27 cellular contexts compared by ENCODE assay signal in genomic region chr3:24628523-24629258, GRCh38.
DNase-seq lines count a peak whose midpoint lies in the region; ATAC-seq, FAIRE-seq and TF ChIP-seq lines count a peak whose summit lies in the region.
"Had no signal": no experiment of that assay in that cellular context is flagged by ENCODE, and none has a peak within 500 bp of the region (broad histone marks: within the 10 kb centered on the region; RNA-seq: fewer than 3 reads in every experiment).

No MANE protein-coding gene starts in this region.

- in situ Hi-C loops in K562 (cut with MboI) = no loop called here

- BruUV-seq in K562 (replicated peaks; lab: Mats Ljungman, UMichigan) = no TSS peak

- no peak for TF ChIP-seq POLR2A in A549 (IDR thresholded peaks at IDR 0.05; ENCODE audit: low read length)
- no peak for TF ChIP-seq POLR2A in K562 (conservative IDR thresholded peaks at IDR 0.05)

- TF ChIP-seq EP300 in A549 (IDR thresholded peaks at IDR 0.05) (no peak), K562 (IDR thresholded peaks at IDR 0.05; ENCODE audit: low read length) (no peak)

- no peaks in the 10 kb centered on the region for H3K9me3 ChIP-seq in A549
- H3K9me3 ChIP-seq in K562 (replicated peaks; ENCODE audit: control insufficient read depth, insufficient read depth, low read depth, low read length) = no peaks in the 10 kb centered on the region
- no peaks in the 10 kb centered on the region for H3K9me3 ChIP-seq in mucosa of descending colon
- H3K9me3 ChIP-seq: neutrophil had no signal

- H3K4me2 ChIP-seq in A549 (no peak overlapping the region), K562 (ENCODE audit: insufficient read depth, low read length) (no peak overlapping the region)

- no peak overlapping the region for H3K27ac ChIP-seq in A549
- no peak overlapping the region for H3K27ac ChIP-seq in K562 (ENCODE audit: extremely low read depth, low read depth, low read length)
- H3K27ac ChIP-seq: neutrophil, SK-N-MC had no signal

- CTCF ChIA-PET in A549 (lab: Yijun Ruan, JAX) (interaction anchor here (1.4 to 1.8 kb wide), 2 partner anchors 11 to 19 kb away, joined by 3 to 5 read pairs; no protein-coding TSS in a partner anchor), K562 (lab: Yijun Ruan, JAX; ENCODE audit: low intra/inter-chr PET ratio) (no interaction called here)

- H3K9me1 ChIP-seq in K562 (ENCODE audit: control insufficient read depth, insufficient read depth, low read length) = no peaks in the 10 kb centered on the region

- H3K9ac ChIP-seq in K562 (ENCODE audit: insufficient read depth in 1 of 2, low read depth in 2 of 2, low read length in 2 of 2) = no peak overlapping the region

- TF ChIP-seq CTCF in A549 (IDR thresholded peaks at IDR 0.05) (no peak), K562 (IDR thresholded peaks at IDR 0.05 in 2 of 3, conservative IDR thresholded peaks at IDR 0.05 in 1 of 3; ENCODE audit: insufficient read depth in 2 of 3, low read depth in 1 of 3, low read length in 3 of 3) (no peak), mucosa of descending colon (IDR thresholded peaks at IDR 0.05) (no peak)

- H3K36me3 ChIP-seq in K562 (ENCODE audit: control insufficient read depth, insufficient read depth, low read length) (no peaks in the 10 kb centered on the region), mucosa of descending colon (ENCODE audit: low read depth) (no peaks in the 10 kb centered on the region)
- H3K36me3 ChIP-seq: neutrophil had no signal

- peak; percentile 13 to 39; a peak in 1 of 6 replicates for ATAC-seq in A549
- no peak for ATAC-seq in K562
- ATAC-seq in mucosa of descending colon = peak; percentile 99
- ATAC-seq: Panc1 had no signal

- H4K20me1 ChIP-seq in K562 (replicated peaks; ENCODE audit: control insufficient read depth, insufficient read depth, low read length) = no peaks in the 10 kb centered on the region

- POLR2A ChIA-PET in A549 (lab: Yijun Ruan, JAX) (no interaction called here), K562 (lab: Yijun Ruan, JAX) (interaction anchor here (0.5 to 1.3 kb wide), 4 partner anchors 10 to 369 kb away, joined by 3 read pairs; no protein-coding TSS in a partner anchor)

- FAIRE-seq in A549 (lab: Jason Lieb, UNC) = peak; percentile 77
- no peak for FAIRE-seq in K562 (lab: Jason Lieb, UNC)
- FAIRE-seq: H1 had no signal

- no peaks in the 10 kb centered on the region for H3K27me3 ChIP-seq in K562 (ENCODE audit: control insufficient read depth in 2 of 2, insufficient read depth in 2 of 2, low read length in 2 of 2)
- H3K27me3 ChIP-seq: neutrophil had no signal

- 0 out of 3 replicates have a peak, but pooled peaks cover 4% of the 10 kb centered on the region for H3K4me1 ChIP-seq in A549
- no peaks in the 10 kb centered on the region for H3K4me1 ChIP-seq in K562 (replicated peaks in 1 of 2; ENCODE audit: control insufficient read depth in 2 of 2, insufficient read depth in 2 of 2, low read length in 2 of 2)
- no peaks in the 10 kb centered on the region for H3K4me1 ChIP-seq in mucosa of descending colon (ENCODE audit: low read depth)

- peak in 1 of 2 experiments; percentile 41 for DNase-seq in A549 (ENCODE audit: low read depth in 1 of 2, low spot score in 1 of 2)
- peak; percentile 21 for DNase-seq in LHCN-M2 (ENCODE audit: low read depth)
- DNase-seq in K562 (ENCODE audit: extremely low read depth in 1 of 4, low spot score in 3 of 4) = no peak
- peak in 1 of 3 donors; percentile 58 for DNase-seq in mucosa of descending colon
- DNase-seq in NCI-H774 (lab: John Stamatoyannopoulos, UW) = no peak
- no peak for DNase-seq in stimulated activated CD4-positive, alpha-beta T cell treated with anti-CD3 and anti-CD28 coated beads, Interleukin-2, amount 100 ng/mL, for 48 hours
- no peak for DNase-seq in SIG-M5 (lab: John Stamatoyannopoulos, UW)
- DNase-seq in COR-L47 (lab: John Stamatoyannopoulos, UW) = no peak
- DNase-seq: ACHN; activated CD4-positive, alpha-beta T cell treated with anti-CD3 and anti-CD28 coated beads, Interleukin-2, amount 50 U/mL, for 1 hour; activated naive CD4-positive, alpha-beta T cell treated with anti-CD3 and anti-CD28 coated beads, Interleukin-2, amount 50 U/mL, for 16 hours; anterior cingulate cortex; caudate nucleus; foreskin melanocyte; hypothalamus; islet precursor cell; KBM-7; NCI-H1092; NCI-H2029; NCI-H446 treated with DMSO at 0.1 percent for 48 hours; NK-92 treated with Interleukin-12 subunit alpha and Interleukin-12 subunit beta, amount 100 ng/mL, for 24 hours; retina; T-helper 2 cell had no signal

- TF ChIP-seq RAD21 in A549 (conservative IDR thresholded peaks at IDR 0.05 in 1 of 2, IDR thresholded peaks at IDR 0.05 in 1 of 2) (no peak), K562 (CRISPR knock-in tag; conservative IDR thresholded peaks at IDR 0.05 in 1 of 2, IDR thresholded peaks at IDR 0.05 in 1 of 2) (no peak)

- intact Hi-C loops in K562 (cut with micrococcal nuclease) (no loop called here), mucosa of descending colon (cut with DNase I, micrococcal nuclease) (no loop called here)

- H3K4me3 ChIP-seq in A549 (no peak overlapping the region), K562 (no peak overlapping the region), mucosa of descending colon (no peak overlapping the region)
- H3K4me3 ChIP-seq: SK-N-MC had no signal

- no peak overlapping the region for H2AFZ ChIP-seq in K562 (ENCODE audit: low read depth, low read length)

- no peaks in the 10 kb centered on the region for H3K79me2 ChIP-seq in K562 (ENCODE audit: control insufficient read depth, insufficient read depth, low read length)

- 58% methylated on average over 4 of the region's 4 CpGs for WGBS in A549 (ENCODE audit: missing lambda C conversion rate)
- 23% methylated on average over 4 of the region's 4 CpGs for WGBS in K562 (ENCODE audit: insufficient coverage, low coverage, missing lambda C conversion rate)

TF ChIP-seq in A549, 52 proteins besides CTCF, POLR2A, EP300 and RAD21 (continues in another document):
- TF ChIP-seq TP53 (CRISPR knock-in tag; IDR thresholded peaks at IDR 0.05) (no peak), NR3C1 (IDR thresholded peaks at IDR 0.05) (no peak), HOXA7 (CRISPR knock-in tag; IDR thresholded peaks at IDR 0.05) (no peak), HOXB5 (CRISPR knock-in tag; IDR thresholded peaks at IDR 0.05) (no peak), PHF8 (IDR thresholded peaks at IDR 0.05; ENCODE audit: borderline replicate concordance, low read depth) (no peak), EHF (CRISPR knock-in tag; IDR thresholded peaks at IDR 0.05) (no peak), RARB (CRISPR knock-in tag; IDR thresholded peaks at IDR 0.05) (no peak), JUNB (IDR thresholded peaks at IDR 0.05) (peak; percentile 46), GATA3 (IDR thresholded peaks at IDR 0.05; ENCODE audit: borderline replicate concordance) (peak; percentile 52), FOSB (CRISPR knock-in tag; IDR thresholded peaks at IDR 0.05) (no peak), HEYL (CRISPR knock-in tag; IDR thresholded peaks at IDR 0.05) (no peak), CEBPB (IDR thresholded peaks at IDR 0.05) (peak; percentile 21 to 49; a peak in 1 of 4 replicates), POLR2AphosphoS2 (conservative IDR thresholded peaks at IDR 0.05; ENCODE audit: low read length) (no peak), CBX2 (IDR thresholded peaks at IDR 0.05; ENCODE audit: borderline replicate concordance, low read depth) (no peak)
- TF ChIP-seq, protein P1, sequence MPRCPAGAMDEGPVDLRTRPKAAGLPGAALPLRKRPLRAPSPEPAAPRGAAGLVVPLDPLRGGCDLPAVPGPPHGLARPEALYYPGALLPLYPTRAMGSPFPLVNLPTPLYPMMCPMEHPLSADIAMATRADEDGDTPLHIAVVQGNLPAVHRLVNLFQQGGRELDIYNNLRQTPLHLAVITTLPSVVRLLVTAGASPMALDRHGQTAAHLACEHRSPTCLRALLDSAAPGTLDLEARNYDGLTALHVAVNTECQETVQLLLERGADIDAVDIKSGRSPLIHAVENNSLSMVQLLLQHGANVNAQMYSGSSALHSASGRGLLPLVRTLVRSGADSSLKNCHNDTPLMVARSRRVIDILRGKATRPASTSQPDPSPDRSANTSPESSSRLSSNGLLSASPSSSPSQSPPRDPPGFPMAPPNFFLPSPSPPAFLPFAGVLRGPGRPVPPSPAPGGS (IDR thresholded peaks at IDR 0.05) = 0 out of 3 replicates have a peak, but pooled peaks have one; percentile 38

TF ChIP-seq in K562, 482 proteins besides CTCF, POLR2A, EP300 and RAD21 (continues in another document):
- no peak for TF ChIP-seq KLF10 (CRISPR knock-in tag; IDR thresholded peaks at IDR 0.05)
- TF ChIP-seq MEIS2 (IDR thresholded peaks at IDR 0.05; ENCODE audit: partially characterized antibody) = peak; percentile 96
- no peak for TF ChIP-seq ATF3 (IDR thresholded peaks at IDR 0.05)
- TF ChIP-seq ATF3 (CRISPR knock-in tag; conservative IDR thresholded peaks at IDR 0.05) = no peak

Comparison
In these comparisons a context has a peak if more than half of its experiments do, and no peak if none do; other contexts are left out.
1. Of the 35 proteins assayed by ChIP-seq in both K562 and A549: peak only in K562: none; only in A549: JUNB; in both: CEBPB; in neither: 32; mixed calls (peak in some experiments, not most) for 1.